21 cellular contexts compared by ENCODE assay signal in genomic region chr10:52639652-52640051, GRCh38.
A peak's percentile ranks its signal among the peaks of the same experiment; 100 is the strongest.
DNase-seq lines count a peak whose midpoint lies in the region; TF ChIP-seq lines count a peak whose summit lies in the region.
"Had no signal": no experiment of that assay in that cellular context is flagged by ENCODE, and none has a peak within 500 bp of the region (broad histone marks: within the 10 kb centered on the region; RNA-seq: fewer than 3 reads in every experiment).

No MANE protein-coding gene starts in this region.

- CTCF ChIA-PET in SK-N-SH (lab: Yijun Ruan, JAX): interaction anchor here (1.2 to 1.5 kb wide), 2 partner anchors 140 to 332 kb away, joined by 4 to 6 read pairs; no protein-coding TSS in a partner anchor

- H2AFZ ChIP-seq in MM.1S (ENCODE audit: low read length) (no peak overlapping the region), SK-N-SH (ENCODE audit: low read depth) (no peak overlapping the region)
- H2AFZ ChIP-seq: hepatocyte had no signal

- POLR2A ChIA-PET in SK-N-SH (lab: Yijun Ruan, JAX): no interaction called here

- peaks cover 12% of the 10 kb centered on the region for H3F3A ChIP-seq in MM.1S (ENCODE audit: insufficient read depth, low read length)
- peaks cover 9% of the 10 kb centered on the region for H3F3A ChIP-seq in SK-N-SH (replicated peaks; ENCODE audit: insufficient read depth)

- H3K9me3 Mint-ChIP-seq in activated T-helper 2 cell treated with anti-CD3 and anti-CD28 coated beads, Interferon-gamma antibody, Interleukin-2, Interleukin-4, amounts not matched to agents 10 μg/mL and 5 μg/mL and 100 μg/mL, durations not matched to agents 14 hours and 24 hours and 36 hours: no peaks in the 10 kb centered on the region
- H3K9me3 Mint-ChIP-seq: H9 had no signal

- WGBS in SK-N-SH (ENCODE audit: low lambda C conversion rate): 6% methylated on average over 1 of the region's 1 CpG

- H3K9me3 ChIP-seq in MM.1S (replicated peaks; ENCODE audit: insufficient read depth, low read length): no peaks in the 10 kb centered on the region
- no peaks in the 10 kb centered on the region for H3K9me3 ChIP-seq in SK-N-SH
- H3K9me3 ChIP-seq: body of pancreas, colonic mucosa had no signal

- no peak overlapping the region for H3K4me3 Mint-ChIP-seq in activated T-helper 2 cell treated with anti-CD3 and anti-CD28 coated beads, Interferon-gamma antibody, Interleukin-2, Interleukin-4, amounts not matched to agents 10 μg/mL and 5 μg/mL and 100 μg/mL, durations not matched to agents 14 hours and 24 hours and 36 hours (ENCODE audit: low read depth)
- H3K4me3 Mint-ChIP-seq: CD4-positive, alpha-beta memory T cell; H9; memory B cell; naive thymus-derived CD8-positive, alpha-beta T cell had no signal

- H3K36me3 Mint-ChIP-seq in activated T-helper 2 cell treated with anti-CD3 and anti-CD28 coated beads, Interferon-gamma antibody, Interleukin-2, Interleukin-4, amounts not matched to agents 10 μg/mL and 5 μg/mL and 100 μg/mL, durations not matched to agents 14 hours and 24 hours and 36 hours (ENCODE audit: low read depth): no peaks in the 10 kb centered on the region
- H3K36me3 Mint-ChIP-seq: CD4-positive, alpha-beta memory T cell; memory B cell; naive thymus-derived CD8-positive, alpha-beta T cell had no signal

- H4K20me1 ChIP-seq in MM.1S (ENCODE audit: insufficient read depth, low read length) (no peaks in the 10 kb centered on the region), SK-N-SH (ENCODE audit: insufficient read depth) (no peaks in the 10 kb centered on the region)

- H3K79me2 ChIP-seq in MM.1S (ENCODE audit: low read length): no peaks in the 10 kb centered on the region
- no peaks in the 10 kb centered on the region for H3K79me2 ChIP-seq in SK-N-SH (ENCODE audit: insufficient read depth)
- H3K79me2 ChIP-seq: hepatocyte had no signal

- H3K9ac ChIP-seq in MM.1S (ENCODE audit: low read length): no peak overlapping the region
- no peak overlapping the region for H3K9ac ChIP-seq in SK-N-SH

- H3K4me3 ChIP-seq in MM.1S (ENCODE audit: low read length) (no peak overlapping the region), SK-N-SH (ENCODE audit: low read depth in 2 of 2, low read length in 1 of 2) (no peak overlapping the region; a peak in 1 of 4 replicates)
- H3K4me3 ChIP-seq: body of pancreas, colonic mucosa, hepatocyte, skin epidermis had no signal

- DNase-seq in NOMO-1 (lab: John Stamatoyannopoulos, UW; ENCODE audit: unreplicated experiment in 2 of 2): peak; percentile 22 to 79
- no peak for DNase-seq in NOMO-1 treated with dmso at 0.1 percent for 144 hours (lab: John Stamatoyannopoulos, UW; ENCODE audit: unreplicated experiment)
- peak; percentile 93 for DNase-seq in MM.1S
- DNase-seq in SK-N-SH: peak; percentile 17
- DNase-seq in renal cortical epithelial cell (ENCODE audit: low read depth): peak; percentile 11
- no peak for DNase-seq in activated T-cell treated with anti-CD3 and anti-CD28 coated beads, Interleukin-2, amount 50 U/mL, for 48 hours
- DNase-seq in SHP77 (lab: John Stamatoyannopoulos, UW): no peak
- DNase-seq in activated T-helper 2 cell treated with anti-CD3 and anti-CD28 coated beads, Interferon-gamma antibody, Interleukin-2, Interleukin-4, amounts not matched to agents 10 μg/mL and 5 μg/mL and 100 μg/mL, durations not matched to agents 14 hours and 24 hours and 36 hours (ENCODE audit: low spot score): no peak
- DNase-seq: activated naive CD4-positive, alpha-beta T cell treated with anti-CD3 and anti-CD28 coated beads, Interleukin-2, amount 50 U/mL, for 16 hours; body of pancreas; CD4-positive, alpha-beta memory T cell; colonic mucosa; H9; KG1; naive thymus-derived CD8-positive, alpha-beta T cell; NCI-H1105 treated with DMSO at 0.1 percent for 48 hours; NCI-H446; stimulated activated CD4-positive, alpha-beta T cell treated with anti-CD3 and anti-CD28 coated beads, Interleukin-4, amount 100 ng/mL, for 24 hours had no signal

- H3K4me1 ChIP-seq in MM.1S (ENCODE audit: low read length) (peaks cover 29% of the 10 kb centered on the region), SK-N-SH (ENCODE audit: control insufficient read depth in 1 of 2, insufficient read depth in 2 of 2, low read depth in 1 of 2, low read length in 1 of 2) (peaks cover 0 to 7% of the 10 kb centered on the region in 2 experiments; a peak in 2 of 4 replicates)
- H3K4me1 ChIP-seq: body of pancreas, colonic mucosa had no signal

- H3K27ac ChIP-seq in MM.1S (ENCODE audit: low read length) (no peak overlapping the region), SK-N-SH (ENCODE audit: low read depth in 2 of 2, low read length in 1 of 2) (peak overlapping the region in 1 of 2 experiments; percentile 97; a peak in 2 of 4 replicates)
- H3K27ac ChIP-seq: body of pancreas, colonic mucosa, hepatocyte, skin epidermis had no signal

- peak; percentile 28 for TF ChIP-seq RAD21 in SK-N-SH (IDR thresholded peaks at IDR 0.05; ENCODE audit: low read length)

- no peaks in the 10 kb centered on the region for H3K27me3 ChIP-seq in MM.1S (replicated peaks; ENCODE audit: insufficient read depth, low read length)
- H3K27me3 ChIP-seq in SK-N-SH (ENCODE audit: insufficient read depth): no peaks in the 10 kb centered on the region
- H3K27me3 ChIP-seq: body of pancreas, colonic mucosa, hepatocyte had no signal

- no peak overlapping the region for H3K27ac Mint-ChIP-seq in activated T-helper 2 cell treated with anti-CD3 and anti-CD28 coated beads, Interferon-gamma antibody, Interleukin-2, Interleukin-4, amounts not matched to agents 10 μg/mL and 5 μg/mL and 100 μg/mL, durations not matched to agents 14 hours and 24 hours and 36 hours
- H3K27ac Mint-ChIP-seq: CD4-positive, alpha-beta memory T cell; H9; memory B cell; naive thymus-derived CD8-positive, alpha-beta T cell had no signal

- TF ChIP-seq EP300 in SK-N-SH (IDR thresholded peaks at IDR 0.05; ENCODE audit: borderline replicate concordance in 1 of 2, low read depth in 1 of 2, low read length in 1 of 2): peak; percentile 43 to 86; a peak in 3 of 4 replicates

- H3K36me3 ChIP-seq in MM.1S (replicated peaks; ENCODE audit: insufficient read depth, low read length) (no peaks in the 10 kb centered on the region), SK-N-SH (replicated peaks in 1 of 2; ENCODE audit: control insufficient read depth in 1 of 2, insufficient read depth in 2 of 2, low read length in 1 of 2) (no peaks in the 10 kb centered on the region)
- H3K36me3 ChIP-seq: colonic mucosa had no signal

- no peaks in the 10 kb centered on the region for H3K9me2 ChIP-seq in MM.1S (replicated peaks; ENCODE audit: insufficient read depth, low read length)
- no peaks in the 10 kb centered on the region for H3K9me2 ChIP-seq in SK-N-SH

- H3K4me2 ChIP-seq in MM.1S (ENCODE audit: low read depth, low read length) (peak overlapping the region; percentile 12; the same call in 1 of the 2 replicates), SK-N-SH (no peak overlapping the region)
- H3K4me2 ChIP-seq: hepatocyte had no signal

- no peaks in the 10 kb centered on the region for H3K27me3 Mint-ChIP-seq in activated T-helper 2 cell treated with anti-CD3 and anti-CD28 coated beads, Interferon-gamma antibody, Interleukin-2, Interleukin-4, amounts not matched to agents 10 μg/mL and 5 μg/mL and 100 μg/mL, durations not matched to agents 14 hours and 24 hours and 36 hours (ENCODE audit: low read depth)
- H3K27me3 Mint-ChIP-seq: CD4-positive, alpha-beta memory T cell; memory B cell had no signal

- TF ChIP-seq CTCF in MM.1S (IDR thresholded peaks at IDR 0.05; ENCODE audit: low read length): no peak
- TF ChIP-seq CTCF in SK-N-SH (IDR thresholded peaks at IDR 0.05): no peak

- intact Hi-C loops in activated T-helper 2 cell treated with anti-CD3 and anti-CD28 coated beads, Interferon-gamma antibody, Interleukin-2, Interleukin-4, amounts not matched to agents 10 μg/mL and 5 μg/mL and 100 μg/mL, durations not matched to agents 14 hours and 24 hours and 36 hours (cut with micrococcal nuclease): no loop called here

- peaks cover 4% of the 10 kb centered on the region for H3K4me1 Mint-ChIP-seq in activated T-helper 2 cell treated with anti-CD3 and anti-CD28 coated beads, Interferon-gamma antibody, Interleukin-2, Interleukin-4, amounts not matched to agents 10 μg/mL and 5 μg/mL and 100 μg/mL, durations not matched to agents 14 hours and 24 hours and 36 hours (ENCODE audit: low read depth)
- H3K4me1 Mint-ChIP-seq: CD4-positive, alpha-beta memory T cell; memory B cell; naive thymus-derived CD8-positive, alpha-beta T cell had no signal

TF ChIP-seq in SK-N-SH, 30 proteins besides CTCF, POLR2A, EP300 and RAD21 (continues in another document):
- TF ChIP-seq TEAD4 (IDR thresholded peaks at IDR 0.05; ENCODE audit: borderline replicate concordance, insufficient read depth) (0 out of 2 replicates have a peak, but pooled peaks have one; percentile 16), MEF2A (IDR thresholded peaks at IDR 0.05; ENCODE audit: borderline replicate concordance, low read depth) (no peak), TCF12 (IDR thresholded peaks at IDR 0.05) (peak; percentile 37), CHD2 (IDR thresholded peaks at IDR 0.05; ENCODE audit: low read length, partially characterized antibody) (peak; percentile 61), GATA2 (CRISPR knock-in tag; IDR thresholded peaks at IDR 0.05) (peak; percentile 70), MXI1 (IDR thresholded peaks at IDR 0.05; ENCODE audit: low read depth, low read length) (no peak), NFIC (IDR thresholded peaks at IDR 0.05; ENCODE audit: borderline replicate concordance) (0 out of 2 replicates have a peak, but pooled peaks have one; percentile 14), JUND (IDR thresholded peaks at IDR 0.05) (0 out of 2 replicates have a peak, but pooled peaks have one; percentile 8), ELF1 (IDR thresholded peaks at IDR 0.05) (no peak)
- TF ChIP-seq, protein P1, sequence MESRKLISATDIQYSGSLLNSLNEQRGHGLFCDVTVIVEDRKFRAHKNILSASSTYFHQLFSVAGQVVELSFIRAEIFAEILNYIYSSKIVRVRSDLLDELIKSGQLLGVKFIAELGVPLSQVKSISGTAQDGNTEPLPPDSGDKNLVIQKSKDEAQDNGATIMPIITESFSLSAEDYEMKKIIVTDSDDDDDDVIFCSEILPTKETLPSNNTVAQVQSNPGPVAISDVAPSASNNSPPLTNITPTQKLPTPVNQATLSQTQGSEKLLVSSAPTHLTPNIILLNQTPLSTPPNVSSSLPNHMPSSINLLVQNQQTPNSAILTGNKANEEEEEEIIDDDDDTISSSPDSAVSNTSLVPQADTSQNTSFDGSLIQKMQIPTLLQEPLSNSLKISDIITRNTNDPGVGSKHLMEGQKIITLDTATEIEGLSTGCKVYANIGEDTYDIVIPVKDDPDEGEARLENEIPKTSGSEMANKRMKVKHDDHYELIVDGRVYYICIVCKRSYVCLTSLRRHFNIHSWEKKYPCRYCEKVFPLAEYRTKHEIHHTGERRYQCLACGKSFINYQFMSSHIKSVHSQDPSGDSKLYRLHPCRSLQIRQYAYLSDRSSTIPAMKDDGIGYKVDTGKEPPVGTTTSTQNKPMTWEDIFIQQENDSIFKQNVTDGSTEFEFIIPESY (IDR thresholded peaks at IDR 0.05; ENCODE audit: borderline replicate concordance, low read depth): no peak

Comparison
In these comparisons a context has a peak if more than half of its experiments do, and no peak if none do; other contexts are left out.
1. DNase-seq: peak in NOMO-1 (2 of 2), MM.1S (single experiment), SK-N-SH (single experiment) and renal cortical epithelial cell (single experiment); none in NOMO-1 treated with dmso at 0.1 percent for 144 hours (single experiment), activated T-cell treated with anti-CD3 and anti-CD28 coated beads, Interleukin-2, amount 50 U/mL, for 48 hours (0 of 2), SHP77 (0 of 2) and activated T-helper 2 cell treated with anti-CD3 and anti-CD28 coated beads, Interferon-gamma antibody, Interleukin-2, Interleukin-4, amounts not matched to agents 10 μg/mL and 5 μg/mL and 100 μg/mL, durations not matched to agents 14 hours and 24 hours and 36 hours (single experiment).